In the genomic region with DNA sequence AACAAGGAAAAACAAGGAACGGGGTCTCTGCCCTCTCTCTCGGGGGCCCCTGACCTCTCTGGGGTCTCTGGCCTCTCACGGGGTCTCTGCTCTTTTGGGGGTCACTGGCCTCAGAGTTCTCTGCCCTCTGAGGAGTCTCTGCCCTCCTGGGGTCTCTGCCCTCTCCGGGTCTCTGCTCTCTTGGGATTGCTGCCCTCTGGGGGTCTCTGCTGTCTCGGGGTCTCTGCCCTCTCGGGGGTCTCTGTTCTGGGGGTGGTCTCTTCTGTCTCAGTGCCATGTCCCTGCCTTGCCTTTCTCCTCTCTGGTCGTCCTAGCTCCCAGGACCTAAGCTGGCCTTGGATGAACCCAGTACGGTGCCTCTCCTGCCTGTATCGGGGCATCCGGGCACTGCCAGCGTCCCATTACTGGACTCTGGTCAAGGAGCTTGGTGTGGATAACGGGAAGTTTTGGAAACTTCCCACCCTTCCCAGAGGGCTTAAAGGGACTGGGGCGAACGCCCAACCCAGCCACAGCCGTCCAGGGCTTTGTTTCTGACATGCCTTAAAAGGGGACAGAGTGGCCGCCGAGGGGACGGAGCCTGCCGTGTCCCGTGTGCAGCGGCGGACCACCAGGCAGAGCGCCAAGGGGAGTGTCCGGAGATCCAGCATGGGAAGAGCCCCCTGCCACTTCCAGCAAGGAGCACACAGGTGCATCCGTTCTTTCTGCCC, we compare ENCODE assay signal across 21 cellular contexts. TPM values are rescaled to one million over a fixed set of nuclear protein-coding genes. Genes with fewer than 3 reads are reported as not detected.
DNase-seq lines count a peak whose midpoint lies in the region; ATAC-seq, FAIRE-seq and TF ChIP-seq lines count a peak whose summit lies in the region.
"Had no signal": no experiment of that assay in that cellular context is flagged by ENCODE, and none has a peak within 500 bp of the region (broad histone marks: within the 10 kb centered on the region; RNA-seq: fewer than 3 reads in every experiment).

No MANE protein-coding gene starts in this region.

- TF ChIP-seq POLR2A in breast epithelium (IDR thresholded peaks at IDR 0.05) (no peak), body of pancreas (IDR thresholded peaks at IDR 0.05) (no peak), HepG2 (IDR thresholded peaks at IDR 0.05; ENCODE audit: insufficient read depth in 1 of 2, low read depth in 2 of 2, low read length in 2 of 2) (no peak)

- POLR2A ChIA-PET in MCF 10A (lab: Yijun Ruan, JAX): interaction anchor here (0.8 to 4.8 kb wide), 3 partner anchors 31 to 705 kb away, joined by 4 to 49 read pairs (median 5); no protein-coding TSS in a partner anchor
- POLR2A ChIA-PET in HepG2 (lab: Yijun Ruan, JAX): no interaction called here

- no peaks in the 10 kb centered on the region for H3K36me3 Mint-ChIP-seq in MCF 10A (ENCODE audit: insufficient read depth, unreplicated experiment)
- H3K36me3 Mint-ChIP-seq: CD8-positive, alpha-beta T cell had no signal

- BruUV-seq in MCF 10A (replicated peaks; lab: Mats Ljungman, UMichigan): no TSS peak
- no TSS peak for BruUV-seq in HepG2 (replicated peaks; lab: Mats Ljungman, UMichigan)

- no peaks in the 10 kb centered on the region for H3K27me3 Mint-ChIP-seq in MCF 10A (ENCODE audit: insufficient read depth, unreplicated experiment)

- FAIRE-seq in HepG2 (lab: Jason Lieb, UNC): no peak
- FAIRE-seq: GM19239 had no signal

- H3K4me1 ChIP-seq in breast epithelium (peaks cover 0 to 8% of the 10 kb centered on the region in 2 donors), body of pancreas (peaks cover 72% of the 10 kb centered on the region), HepG2 (ENCODE audit: insufficient read depth, low read length) (peaks cover 3% of the 10 kb centered on the region), psoas muscle (peaks cover 4% of the 10 kb centered on the region), ascending aorta (peaks cover 0 to 3% of the 10 kb centered on the region in 2 donors)

- H3K9ac ChIP-seq in HepG2 (ENCODE audit: insufficient read depth, low read depth, low read length): no peak overlapping the region

- H3K9me3 ChIP-seq in breast epithelium (no peaks in the 10 kb centered on the region), body of pancreas (no peaks in the 10 kb centered on the region), HepG2 (ENCODE audit: low read length) (no peaks in the 10 kb centered on the region), psoas muscle (no peaks in the 10 kb centered on the region), ascending aorta (no peaks in the 10 kb centered on the region)
- H3K9me3 ChIP-seq: BE2C had no signal

- H2AFZ ChIP-seq in HepG2 (ENCODE audit: low read length): no peak overlapping the region

- H3K4me3 ChIP-seq in breast epithelium (no peak overlapping the region), body of pancreas (no peak overlapping the region), HepG2 (replicated peaks in 1 of 3; ENCODE audit: insufficient read depth in 1 of 3, low read depth in 2 of 3, low read length in 3 of 3) (no peak overlapping the region), psoas muscle (no peak overlapping the region), ascending aorta (no peak overlapping the region)

- no peaks in the 10 kb centered on the region for H3K79me2 ChIP-seq in HepG2 (ENCODE audit: insufficient read depth, low read length)

- TF ChIP-seq EP300 in HepG2 (IDR thresholded peaks at IDR 0.05; ENCODE audit: low read depth in 2 of 2, low read length in 2 of 2) (no peak), HepG2 (CRISPR knock-in tag; IDR thresholded peaks at IDR 0.05; ENCODE audit: borderline replicate concordance) (no peak)

- H3K36me3 ChIP-seq in breast epithelium (no peaks in the 10 kb centered on the region), body of pancreas (replicated peaks in 1 of 2; ENCODE audit: insufficient read depth in 1 of 2, low read depth in 2 of 2) (no peaks in the 10 kb centered on the region), HepG2 (replicated peaks in 1 of 2; ENCODE audit: control insufficient read depth in 1 of 2, insufficient read depth in 2 of 2, low read length in 2 of 2) (no peaks in the 10 kb centered on the region), psoas muscle (ENCODE audit: insufficient read depth in 1 of 2, low read depth in 1 of 2) (no peaks in the 10 kb centered on the region), ascending aorta (no peaks in the 10 kb centered on the region)
- H3K36me3 ChIP-seq: BE2C had no signal

- no peak for ATAC-seq in body of pancreas
- ATAC-seq in HepG2: no peak
- ATAC-seq in psoas muscle: no peak
- ATAC-seq: CD8-positive, alpha-beta T cell; HCT116 had no signal

- in situ Hi-C loops in HepG2 (cut with HindIII; ENCODE audit: extremely low pct_ligation_motif_present, low pct_unique_long_range_greater_than_20kb): loop anchor here (10.0 kb wide), 1 partner anchor 87 kb away; no protein-coding TSS in a partner anchor

- no peak overlapping the region for H3K4me3 Mint-ChIP-seq in MCF 10A (ENCODE audit: unreplicated experiment)
- H3K4me3 Mint-ChIP-seq: CD8-positive, alpha-beta T cell had no signal

- H3K27me3 ChIP-seq in breast epithelium (peaks cover 0 to 28% of the 10 kb centered on the region in 2 donors), body of pancreas (no peaks in the 10 kb centered on the region), HepG2 (ENCODE audit: control insufficient read depth in 1 of 2, insufficient read depth in 2 of 2, low read length in 2 of 2) (peaks cover 56 to 98% of the 10 kb centered on the region in 2 experiments), psoas muscle (ENCODE audit: insufficient read depth in 3 of 3, low read length in 2 of 3) (peaks cover 0 to 62% (median 13%) of the 10 kb centered on the region in 3 donors), ascending aorta (no peaks in the 10 kb centered on the region)
- H3K27me3 ChIP-seq: BE2C had no signal

- WGBS in body of pancreas, 2 donors: 34 to 57% methylated on average over 4 to 25 of the region's 25 CpGs
- WGBS in HepG2 (ENCODE audit: low lambda C conversion rate): 32% methylated on average over 25 of the region's 25 CpGs
- WGBS in psoas muscle, 3 donors: 41 to 45% (median 41%) methylated on average over 25 of the region's 25 CpGs

- H3K27ac Mint-ChIP-seq in MCF 10A (ENCODE audit: low read depth, unreplicated experiment): peak overlapping the region; percentile 84
- H3K27ac Mint-ChIP-seq: CD8-positive, alpha-beta T cell had no signal

- H3K4me1 Mint-ChIP-seq in MCF 10A (ENCODE audit: insufficient read depth, unreplicated experiment): peaks cover 33% of the 10 kb centered on the region

- no peak for TF ChIP-seq CTCF in MCF 10A (IDR thresholded peaks at IDR 0.05; ENCODE audit: unreplicated experiment)
- TF ChIP-seq CTCF in breast epithelium (IDR thresholded peaks at IDR 0.05): no peak
- no peak for TF ChIP-seq CTCF in body of pancreas (IDR thresholded peaks at IDR 0.05)
- no peak for TF ChIP-seq CTCF in HepG2 (CRISPR knock-in tag; IDR thresholded peaks at IDR 0.05)
- no peak for TF ChIP-seq CTCF in psoas muscle (IDR thresholded peaks at IDR 0.05)
- no peak for TF ChIP-seq CTCF in ascending aorta (IDR thresholded peaks at IDR 0.05)

- no peaks in the 10 kb centered on the region for H3K9me3 Mint-ChIP-seq in MCF 10A (ENCODE audit: unreplicated experiment)
- H3K9me3 Mint-ChIP-seq: CD8-positive, alpha-beta T cell had no signal

- intact Hi-C loops in MCF 10A (cut with micrococcal nuclease): no loop called here
- intact Hi-C loops in breast epithelium (cut with DNase I; ENCODE audit: low total_unique reads): no loop called here
- intact Hi-C loops in body of pancreas (cut with DNase I): no loop called here
- intact Hi-C loops in HepG2 (cut with micrococcal nuclease; ENCODE audit: unreplicated experiment): no loop called here
- intact Hi-C loops in psoas muscle (cut with DNase I): loop anchor here in 1 of 2 donors (5.0 kb wide), 1 partner anchor 84 kb away; no protein-coding TSS in a partner anchor
- intact Hi-C loops in ascending aorta (cut with DNase I): no loop called here

- H3K4me2 ChIP-seq in HepG2 (ENCODE audit: low read depth, low read length): no peak overlapping the region

- no peak overlapping the region for H3K27ac ChIP-seq in breast epithelium
- H3K27ac ChIP-seq in body of pancreas: peak overlapping the region in 3 of 4 donors; percentile 77 to 88 (median 84)
- no peak overlapping the region for H3K27ac ChIP-seq in HepG2 (ENCODE audit: extremely low read length, insufficient read depth, low read length)
- H3K27ac ChIP-seq in psoas muscle: no peak overlapping the region
- no peak overlapping the region for H3K27ac ChIP-seq in ascending aorta

- CTCF ChIA-PET in MCF 10A (lab: Yijun Ruan, JAX) (interaction anchor here (0.6 to 3.9 kb wide), 5 partner anchors 20 to 386 kb away, joined by 3 to 20 read pairs (median 3); no protein-coding TSS in a partner anchor), HepG2 (lab: Yijun Ruan, JAX; ENCODE audit: low intra/inter-chr PET ratio, low total read pairs) (no interaction called here)

- H4K20me1 ChIP-seq in HepG2 (ENCODE audit: insufficient read depth, low read length): 0 out of 2 replicates have a peak, but pooled peaks cover 3% of the 10 kb centered on the region

- no peak for TF ChIP-seq RAD21 in HepG2 (CRISPR knock-in tag; IDR thresholded peaks at IDR 0.05)

- DNase-seq in MCF 10A (ENCODE audit: unreplicated experiment): no peak
- no peak for DNase-seq in breast epithelium (ENCODE audit: low spot score in 2 of 2)
- DNase-seq in body of pancreas: no peak
- DNase-seq in HepG2 (ENCODE audit: low spot score): no peak
- DNase-seq in psoas muscle: peak; percentile 11 to 46
- no peak for DNase-seq in KG1 (lab: John Stamatoyannopoulos, UW)
- DNase-seq in ascending aorta (ENCODE audit: low spot score in 2 of 2): no peak
- no peak for DNase-seq in NCI-H1092 (lab: John Stamatoyannopoulos, UW)
- DNase-seq: 8988T, BE2C, Calu3, GF-D8, Karpas-422, MM.1S, NCI-H1105 treated with DMSO at 0.1 percent for 48 hours, NCI-H1694, NCI-H510A, NCI-H774 had no signal

RNA-seq across cellular contexts. Expression of gene MRGBP, which starts 24.7 kb away (rescaled TPM):
- total RNA-seq in MCF 10A (2022) (16.9 and 17.8 TPM in 2 replicates), breast epithelium (10 to 100 TPM in 2 of 3 donors, 1 to 10 TPM in 1; 8.5 to 12.9 (median 12.5) TPM), body of pancreas (10 to 100 TPM in 1 of 2 donors, 1 to 10 TPM in 1; 7.0 to 10.2 TPM), HepG2 (2016; rRNA removed; fragmentation: Illumina TruSeq; extraction: Trizol) (34.8 and 35.9 TPM in 2 replicates), psoas muscle (1 to 10 TPM; 5.1 to 7.2 (median 5.7) TPM), ascending aorta (5.7 TPM)
- 79.0 and 80.7 TPM in 2 replicates for total RNA-seq in HepG2 (2016; cell fraction: cytosol; rRNA removed; fragmentation: Illumina TruSeq; extraction: Trizol; ENCODE audit: low read depth)
- total RNA-seq in HepG2 (2016; cell fraction: insoluble cytoplasmic fraction; rRNA removed; fragmentation: Illumina TruSeq; extraction: Trizol): 31.8 and 38.7 TPM in 2 replicates
- 96.7 and 98.0 TPM in 2 replicates for total RNA-seq in HepG2 (2016; cell fraction: membrane; rRNA removed; fragmentation: Illumina TruSeq; extraction: Trizol)
- total RNA-seq in HepG2 (2016; cell fraction: nucleus; rRNA removed; fragmentation: Illumina TruSeq; extraction: Trizol): 17.0 and 18.5 TPM in 2 replicates
- polyA plus RNA-seq in HepG2 (2011; rRNA removed) (31.6 and 34.2 TPM in 2 replicates), psoas muscle (10 to 100 TPM in 1 of 3 donors, 1 to 10 TPM in 2; 6.5 to 11.4 (median 7.8) TPM)
- 30.7 and 37.2 TPM in 2 replicates for polyA plus RNA-seq in HepG2 (2011; cell fraction: cytosol; rRNA removed)
- polyA plus RNA-seq in HepG2 (2011; cell fraction: nucleus; rRNA removed): 29.7 and 36.4 TPM in 2 replicates
- polyA plus RNA-seq in HepG2 (2012): 21.6 and 23.1 TPM in 2 replicates
- polyA plus RNA-seq in HepG2 (2016; cell fraction: cytosol; fragmentation: Illumina TruSeq; extraction: Trizol; ENCODE audit: low read depth): 88.5 and 96.5 TPM in 2 replicates
- polyA plus RNA-seq in HepG2 (2016; cell fraction: insoluble cytoplasmic fraction; fragmentation: Illumina TruSeq; extraction: Trizol; ENCODE audit: low read depth): 34.9 and 39.2 TPM in 2 replicates
- polyA plus RNA-seq in HepG2 (2016; cell fraction: membrane; fragmentation: Illumina TruSeq; extraction: Trizol; ENCODE audit: low read depth): 88.7 and 90.6 TPM in 2 replicates
- 40.3 and 42.7 TPM in 2 replicates for polyA plus RNA-seq in HepG2 (2016; cell fraction: nucleus; fragmentation: Illumina TruSeq; extraction: Trizol; ENCODE audit: insufficient read depth, low read depth)
- polyA minus RNA-seq in HepG2 (2011; rRNA and poly(A)+ RNA removed; ENCODE audit: low replicate concordance): 21.2 and 36.8 TPM in 2 replicates
- polyA minus RNA-seq in HepG2 (2011; cell fraction: cytosol; rRNA and poly(A)+ RNA removed): 12.7 and 13.0 TPM in 2 replicates
- 10.2 and 10.9 TPM in 2 replicates for polyA minus RNA-seq in HepG2 (2011; cell fraction: nucleus; rRNA and poly(A)+ RNA removed)

RNA-seq across cellular contexts. Expression of gene OGFR, which starts 33.1 kb away (rescaled TPM):
- 28.8 and 31.0 TPM in 2 replicates for total RNA-seq in MCF 10A (2022)
- 10 to 100 TPM; 38.5 to 45.3 (median 44.2) TPM for total RNA-seq in breast epithelium
- 10 to 100 TPM; 46.4 to 47.8 TPM for total RNA-seq in body of pancreas
- 68.3 and 81.8 TPM in 2 replicates for total RNA-seq in HepG2 (2016; rRNA removed; fragmentation: Illumina TruSeq; extraction: Trizol)
- total RNA-seq in HepG2 (2016; cell fraction: cytosol; rRNA removed; fragmentation: Illumina TruSeq; extraction: Trizol; ENCODE audit: low read depth): 6.3 and 8.7 TPM in 2 replicates
- total RNA-seq in HepG2 (2016; cell fraction: insoluble cytoplasmic fraction; rRNA removed; fragmentation: Illumina TruSeq; extraction: Trizol): 58.8 and 84.2 TPM in 2 replicates
- 20.8 and 24.4 TPM in 2 replicates for total RNA-seq in HepG2 (2016; cell fraction: membrane; rRNA removed; fragmentation: Illumina TruSeq; extraction: Trizol)
- 33.8 and 41.3 TPM in 2 replicates for total RNA-seq in HepG2 (2016; cell fraction: nucleus; rRNA removed; fragmentation: Illumina TruSeq; extraction: Trizol)
- 47.7 and 62.2 TPM in 2 replicates for polyA plus RNA-seq in HepG2 (2011; rRNA removed)
- polyA plus RNA-seq in HepG2 (2011; cell fraction: cytosol; rRNA removed): 58.6 and 82.5 TPM in 2 replicates
- 105 and 121 TPM in 2 replicates for polyA plus RNA-seq in HepG2 (2011; cell fraction: nucleus; rRNA removed)
- polyA plus RNA-seq in HepG2 (2012): 34.0 and 38.1 TPM in 2 replicates
- polyA plus RNA-seq in HepG2 (2016; cell fraction: cytosol; fragmentation: Illumina TruSeq; extraction: Trizol; ENCODE audit: low read depth): 4.2 and 4.7 TPM in 2 replicates
- polyA plus RNA-seq in HepG2 (2016; cell fraction: insoluble cytoplasmic fraction; fragmentation: Illumina TruSeq; extraction: Trizol; ENCODE audit: low read depth): 68.1 and 77.5 TPM in 2 replicates
- polyA plus RNA-seq in HepG2 (2016; cell fraction: membrane; fragmentation: Illumina TruSeq; extraction: Trizol; ENCODE audit: low read depth): 11.5 and 14.2 TPM in 2 replicates
- polyA plus RNA-seq in HepG2 (2016; cell fraction: nucleus; fragmentation: Illumina TruSeq; extraction: Trizol; ENCODE audit: insufficient read depth, low read depth): 103 and 104 TPM in 2 replicates
- polyA minus RNA-seq in HepG2 (2011; rRNA and poly(A)+ RNA removed; ENCODE audit: low replicate concordance): 38.5 and 45.1 TPM in 2 replicates
- polyA minus RNA-seq in HepG2 (2011; cell fraction: cytosol; rRNA and poly(A)+ RNA removed): 39.4 and 42.5 TPM in 2 replicates
- polyA minus RNA-seq in HepG2 (2011; cell fraction: nucleus; rRNA and poly(A)+ RNA removed): 15.1 and 20.0 TPM in 2 replicates
- total RNA-seq in psoas muscle: 10 to 100 TPM; 17.3 to 20.9 (median 19.4) TPM
- polyA plus RNA-seq in psoas muscle: 10 to 100 TPM; 11.6 to 21.6 (median 15.5) TPM
- 77.4 TPM for total RNA-seq in ascending aorta

RNA-seq across cellular contexts. Expression of gene COL9A3, which starts 45.3 kb away (rescaled TPM):
- total RNA-seq in MCF 10A (2022) (not detected in 2 replicates), breast epithelium (10 to 100 TPM in 1 of 3 donors, 1 to 10 TPM in 1, under 1 TPM in 1; 0.16 to 10.2 (median 5.0) TPM), body of pancreas (10 to 100 TPM; 25.2 to 69.5 TPM), HepG2 (2016; rRNA removed; fragmentation: Illumina TruSeq; extraction: Trizol) (53.3 and 204 TPM in 2 replicates), psoas muscle (under 1 TPM in 3 of 4 donors, not detected in 1; 0.27 to 0.67 (median 0.40) TPM), ascending aorta (13.8 TPM)
- total RNA-seq in HepG2 (2016; cell fraction: cytosol; rRNA removed; fragmentation: Illumina TruSeq; extraction: Trizol; ENCODE audit: low read depth): 13.9 and 15.8 TPM in 2 replicates
- total RNA-seq in HepG2 (2016; cell fraction: insoluble cytoplasmic fraction; rRNA removed; fragmentation: Illumina TruSeq; extraction: Trizol): 48.0 and 215 TPM in 2 replicates
- total RNA-seq in HepG2 (2016; cell fraction: membrane; rRNA removed; fragmentation: Illumina TruSeq; extraction: Trizol): 19.3 and 20.8 TPM in 2 replicates
- 216 and 254 TPM in 2 replicates for total RNA-seq in HepG2 (2016; cell fraction: nucleus; rRNA removed; fragmentation: Illumina TruSeq; extraction: Trizol)
- polyA plus RNA-seq in HepG2 (2011; rRNA removed) (155 and 175 TPM in 2 replicates), psoas muscle (under 1 TPM; 0.51 to 0.86 (median 0.67) TPM)
- 84.5 and 113 TPM in 2 replicates for polyA plus RNA-seq in HepG2 (2011; cell fraction: cytosol; rRNA removed)
- 1,291 and 1,782 TPM in 2 replicates for polyA plus RNA-seq in HepG2 (2011; cell fraction: nucleus; rRNA removed)
- polyA plus RNA-seq in HepG2 (2012): 79.9 and 172 TPM in 2 replicates
- 9.2 and 9.5 TPM in 2 replicates for polyA plus RNA-seq in HepG2 (2016; cell fraction: cytosol; fragmentation: Illumina TruSeq; extraction: Trizol; ENCODE audit: low read depth)
- 55.1 and 66.2 TPM in 2 replicates for polyA plus RNA-seq in HepG2 (2016; cell fraction: insoluble cytoplasmic fraction; fragmentation: Illumina TruSeq; extraction: Trizol; ENCODE audit: low read depth)
- 17.0 and 20.1 TPM in 2 replicates for polyA plus RNA-seq in HepG2 (2016; cell fraction: membrane; fragmentation: Illumina TruSeq; extraction: Trizol; ENCODE audit: low read depth)
- 637 and 662 TPM in 2 replicates for polyA plus RNA-seq in HepG2 (2016; cell fraction: nucleus; fragmentation: Illumina TruSeq; extraction: Trizol; ENCODE audit: insufficient read depth, low read depth)
- 5.1 and 12.2 TPM in 2 replicates for polyA minus RNA-seq in HepG2 (2011; rRNA and poly(A)+ RNA removed; ENCODE audit: low replicate concordance)
- polyA minus RNA-seq in HepG2 (2011; cell fraction: cytosol; rRNA and poly(A)+ RNA removed): 23.0 and 25.3 TPM in 2 replicates
- polyA minus RNA-seq in HepG2 (2011; cell fraction: nucleus; rRNA and poly(A)+ RNA removed): 56.8 and 67.0 TPM in 2 replicates
- total RNA-seq: CD8-positive, alpha-beta T cell had no signal

Comparison
In these comparisons a context has a peak if more than half of its experiments do, and no peak if none do; other contexts are left out.
1. DNase-seq: peak in psoas muscle (2 of 2); none in MCF 10A (single experiment), breast epithelium (0 of 2), body of pancreas (0 of 4), HepG2 (single experiment), KG1 (single experiment), ascending aorta (0 of 2) and NCI-H1092 (single experiment).
2. H3K27ac ChIP-seq: peak in body of pancreas (3 of 4); none in breast epithelium (0 of 2), HepG2 (single experiment), psoas muscle (single experiment) and ascending aorta (0 of 2).